In genomic region chr6:15266423-15266996, GRCh38 we compare ENCODE assay signal across 1 cellular context.
TF ChIP-seq lines count a peak whose summit lies in the region.

No MANE protein-coding gene starts in this region.

TF ChIP-seq in HepG2, 621 proteins besides CTCF, POLR2A, EP300 and RAD21 (continued from another document and continues in another):
- TF ChIP-seq, protein P1, sequence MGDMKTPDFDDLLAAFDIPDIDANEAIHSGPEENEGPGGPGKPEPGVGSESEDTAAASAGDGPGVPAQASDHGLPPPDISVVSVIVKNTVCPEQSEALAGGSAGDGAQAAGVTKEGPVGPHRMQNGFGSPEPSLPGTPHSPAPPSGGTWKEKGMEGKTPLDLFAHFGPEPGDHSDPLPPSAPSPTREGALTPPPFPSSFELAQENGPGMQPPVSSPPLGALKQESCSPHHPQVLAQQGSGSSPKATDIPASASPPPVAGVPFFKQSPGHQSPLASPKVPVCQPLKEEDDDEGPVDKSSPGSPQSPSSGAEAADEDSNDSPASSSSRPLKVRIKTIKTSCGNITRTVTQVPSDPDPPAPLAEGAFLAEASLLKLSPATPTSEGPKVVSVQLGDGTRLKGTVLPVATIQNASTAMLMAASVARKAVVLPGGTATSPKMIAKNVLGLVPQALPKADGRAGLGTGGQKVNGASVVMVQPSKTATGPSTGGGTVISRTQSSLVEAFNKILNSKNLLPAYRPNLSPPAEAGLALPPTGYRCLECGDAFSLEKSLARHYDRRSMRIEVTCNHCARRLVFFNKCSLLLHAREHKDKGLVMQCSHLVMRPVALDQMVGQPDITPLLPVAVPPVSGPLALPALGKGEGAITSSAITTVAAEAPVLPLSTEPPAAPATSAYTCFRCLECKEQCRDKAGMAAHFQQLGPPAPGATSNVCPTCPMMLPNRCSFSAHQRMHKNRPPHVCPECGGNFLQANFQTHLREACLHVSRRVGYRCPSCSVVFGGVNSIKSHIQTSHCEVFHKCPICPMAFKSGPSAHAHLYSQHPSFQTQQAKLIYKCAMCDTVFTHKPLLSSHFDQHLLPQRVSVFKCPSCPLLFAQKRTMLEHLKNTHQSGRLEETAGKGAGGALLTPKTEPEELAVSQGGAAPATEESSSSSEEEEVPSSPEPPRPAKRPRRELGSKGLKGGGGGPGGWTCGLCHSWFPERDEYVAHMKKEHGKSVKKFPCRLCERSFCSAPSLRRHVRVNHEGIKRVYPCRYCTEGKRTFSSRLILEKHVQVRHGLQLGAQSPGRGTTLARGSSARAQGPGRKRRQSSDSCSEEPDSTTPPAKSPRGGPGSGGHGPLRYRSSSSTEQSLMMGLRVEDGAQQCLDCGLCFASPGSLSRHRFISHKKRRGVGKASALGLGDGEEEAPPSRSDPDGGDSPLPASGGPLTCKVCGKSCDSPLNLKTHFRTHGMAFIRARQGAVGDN (CRISPR knock-in tag; IDR thresholded peaks at IDR 0.05), result no peak
- TF ChIP-seq ZNF225 (CRISPR knock-in tag; IDR thresholded peaks at IDR 0.05) (no peak), ARID3A (IDR thresholded peaks at IDR 0.05; ENCODE audit: low read depth, low read length) (peak; percentile 43; the same call in 1 of the 2 replicates), ZNF674 (CRISPR knock-in tag; IDR thresholded peaks at IDR 0.05; ENCODE audit: low read depth) (no peak), ZBTB21 (CRISPR knock-in tag; IDR thresholded peaks at IDR 0.05) (no peak), ZNF431 (CRISPR knock-in tag; IDR thresholded peaks at IDR 0.05; ENCODE audit: borderline replicate concordance, low read depth) (no peak), CREM (IDR thresholded peaks at IDR 0.05) (peak; percentile 29; the same call in 1 of the 2 replicates), CREM (CRISPR knock-in tag; IDR thresholded peaks at IDR 0.05) (no peak), TFE3 (CRISPR knock-in tag; IDR thresholded peaks at IDR 0.05) (0 out of 2 replicates have a peak, but pooled peaks have one; percentile 41), POLR2AphosphoS5 (IDR thresholded peaks at IDR 0.05; ENCODE audit: low read depth, low read length) (no peak), ZNF790 (CRISPR knock-in tag; IDR thresholded peaks at IDR 0.05; ENCODE audit: borderline replicate concordance) (no peak), ERF (CRISPR knock-in tag; IDR thresholded peaks at IDR 0.05) (no peak), SMYD3 (CRISPR knock-in tag; IDR thresholded peaks at IDR 0.05) (no peak), ZNF878 (CRISPR knock-in tag; IDR thresholded peaks at IDR 0.05) (0 out of 2 replicates have a peak, but pooled peaks have one; percentile 43), NCOA1 (CRISPR knock-in tag; IDR thresholded peaks at IDR 0.05) (no peak), ZNF138 (CRISPR knock-in tag; IDR thresholded peaks at IDR 0.05; ENCODE audit: low read depth) (no peak), HOXA7 (CRISPR knock-in tag; IDR thresholded peaks at IDR 0.05) (no peak), HDAC1 (CRISPR knock-in tag; IDR thresholded peaks at IDR 0.05) (no peak; the same call in 1 of the 2 replicates), ZNF614 (CRISPR knock-in tag; IDR thresholded peaks at IDR 0.05; ENCODE audit: borderline replicate concordance) (peak; percentile 49; the same call in 1 of the 2 replicates), ZNF263 (CRISPR knock-in tag; IDR thresholded peaks at IDR 0.05) (no peak), ZMAT3 (CRISPR knock-in tag; conservative IDR thresholded peaks at IDR 0.05) (0 out of 2 replicates have a peak, but pooled peaks have one; percentile 45), KLF16 (CRISPR knock-in tag; IDR thresholded peaks at IDR 0.05) (0 out of 4 replicates have a peak, but pooled peaks of 1 of the 2 experiments have one; percentile 37), ZSCAN20 (CRISPR knock-in tag; IDR thresholded peaks at IDR 0.05; ENCODE audit: borderline replicate concordance) (no peak), NCOA5 (CRISPR knock-in tag; IDR thresholded peaks at IDR 0.05) (no peak), ZNF780A (CRISPR knock-in tag; IDR thresholded peaks at IDR 0.05) (no peak), ZMYM3 (CRISPR knock-in tag; IDR thresholded peaks at IDR 0.05) (peak; percentile 39; the same call in 1 of the 2 replicates), ZNF12 (CRISPR knock-in tag; IDR thresholded peaks at IDR 0.05) (peak; percentile 95), TCF12 (IDR thresholded peaks at IDR 0.05) (no peak), TCF12 (CRISPR knock-in tag; IDR thresholded peaks at IDR 0.05) (no peak), MXD4 (CRISPR knock-in tag; IDR thresholded peaks at IDR 0.05) (no peak), ZFY (CRISPR knock-in tag; IDR thresholded peaks at IDR 0.05) (no peak), NFE2L2 (IDR thresholded peaks at IDR 0.05; ENCODE audit: low read length) (no peak), EZH2 (conservative IDR thresholded peaks at IDR 0.05; ENCODE audit: low read depth, low read length) (no peak), PAX8 (CRISPR knock-in tag; IDR thresholded peaks at IDR 0.05; ENCODE audit: borderline replicate concordance) (no peak), NCOA2 (CRISPR knock-in tag; IDR thresholded peaks at IDR 0.05) (no peak; the same call in 1 of the 2 replicates), LCORL (IDR thresholded peaks at IDR 0.05) (peak; percentile 62; the same call in 1 of the 2 replicates), LCORL (CRISPR knock-in tag; IDR thresholded peaks at IDR 0.05) (peak; percentile 49; the same call in 1 of the 2 replicates), JUN (CRISPR knock-in tag; IDR thresholded peaks at IDR 0.05) (no peak), ZNF331 (CRISPR knock-in tag; IDR thresholded peaks at IDR 0.05) (no peak), RXRA (CRISPR knock-in tag; IDR thresholded peaks at IDR 0.05) (peak; percentile 91), FOXK1 (CRISPR knock-in tag; IDR thresholded peaks at IDR 0.05; ENCODE audit: borderline replicate concordance, low read depth) (peak; percentile 40; the same call in 1 of the 2 replicates), MED13 (CRISPR knock-in tag; IDR thresholded peaks at IDR 0.05) (no peak), ZNF775 (CRISPR knock-in tag; IDR thresholded peaks at IDR 0.05; ENCODE audit: borderline replicate concordance) (no peak), YY1 (IDR thresholded peaks at IDR 0.05; ENCODE audit: insufficient read depth, insufficient replicate concordance, low read depth, low read length) (peak; percentile 34), ZNF672 (CRISPR knock-in tag; IDR thresholded peaks at IDR 0.05) (no peak)
- TF ChIP-seq, protein P2, sequence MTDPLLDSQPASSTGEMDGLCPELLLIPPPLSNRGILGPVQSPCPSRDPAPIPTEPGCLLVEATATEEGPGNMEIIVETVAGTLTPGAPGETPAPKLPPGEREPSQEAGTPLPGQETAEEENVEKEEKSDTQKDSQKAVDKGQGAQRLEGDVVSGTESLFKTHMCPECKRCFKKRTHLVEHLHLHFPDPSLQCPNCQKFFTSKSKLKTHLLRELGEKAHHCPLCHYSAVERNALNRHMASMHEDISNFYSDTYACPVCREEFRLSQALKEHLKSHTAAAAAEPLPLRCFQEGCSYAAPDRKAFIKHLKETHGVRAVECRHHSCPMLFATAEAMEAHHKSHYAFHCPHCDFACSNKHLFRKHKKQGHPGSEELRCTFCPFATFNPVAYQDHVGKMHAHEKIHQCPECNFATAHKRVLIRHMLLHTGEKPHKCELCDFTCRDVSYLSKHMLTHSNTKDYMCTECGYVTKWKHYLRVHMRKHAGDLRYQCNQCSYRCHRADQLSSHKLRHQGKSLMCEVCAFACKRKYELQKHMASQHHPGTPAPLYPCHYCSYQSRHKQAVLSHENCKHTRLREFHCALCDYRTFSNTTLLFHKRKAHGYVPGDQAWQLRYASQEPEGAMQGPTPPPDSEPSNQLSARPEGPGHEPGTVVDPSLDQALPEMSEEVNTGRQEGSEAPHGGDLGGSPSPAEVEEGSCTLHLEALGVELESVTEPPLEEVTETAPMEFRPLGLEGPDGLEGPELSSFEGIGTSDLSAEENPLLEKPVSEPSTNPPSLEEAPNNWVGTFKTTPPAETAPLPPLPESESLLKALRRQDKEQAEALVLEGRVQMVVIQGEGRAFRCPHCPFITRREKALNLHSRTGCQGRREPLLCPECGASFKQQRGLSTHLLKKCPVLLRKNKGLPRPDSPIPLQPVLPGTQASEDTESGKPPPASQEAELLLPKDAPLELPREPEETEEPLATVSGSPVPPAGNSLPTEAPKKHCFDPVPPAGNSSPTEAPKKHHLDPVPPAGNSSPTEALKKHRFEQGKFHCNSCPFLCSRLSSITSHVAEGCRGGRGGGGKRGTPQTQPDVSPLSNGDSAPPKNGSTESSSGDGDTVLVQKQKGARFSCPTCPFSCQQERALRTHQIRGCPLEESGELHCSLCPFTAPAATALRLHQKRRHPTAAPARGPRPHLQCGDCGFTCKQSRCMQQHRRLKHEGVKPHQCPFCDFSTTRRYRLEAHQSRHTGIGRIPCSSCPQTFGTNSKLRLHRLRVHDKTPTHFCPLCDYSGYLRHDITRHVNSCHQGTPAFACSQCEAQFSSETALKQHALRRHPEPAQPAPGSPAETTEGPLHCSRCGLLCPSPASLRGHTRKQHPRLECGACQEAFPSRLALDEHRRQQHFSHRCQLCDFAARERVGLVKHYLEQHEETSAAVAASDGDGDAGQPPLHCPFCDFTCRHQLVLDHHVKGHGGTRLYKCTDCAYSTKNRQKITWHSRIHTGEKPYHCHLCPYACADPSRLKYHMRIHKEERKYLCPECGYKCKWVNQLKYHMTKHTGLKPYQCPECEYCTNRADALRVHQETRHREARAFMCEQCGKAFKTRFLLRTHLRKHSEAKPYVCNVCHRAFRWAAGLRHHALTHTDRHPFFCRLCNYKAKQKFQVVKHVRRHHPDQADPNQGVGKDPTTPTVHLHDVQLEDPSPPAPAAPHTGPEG (CRISPR knock-in tag; IDR thresholded peaks at IDR 0.05), result no peak; the same call in 1 of the 2 replicates
- TF ChIP-seq, protein P3, sequence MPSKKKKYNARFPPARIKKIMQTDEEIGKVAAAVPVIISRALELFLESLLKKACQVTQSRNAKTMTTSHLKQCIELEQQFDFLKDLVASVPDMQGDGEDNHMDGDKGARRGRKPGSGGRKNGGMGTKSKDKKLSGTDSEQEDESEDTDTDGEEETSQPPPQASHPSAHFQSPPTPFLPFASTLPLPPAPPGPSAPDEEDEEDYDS (CRISPR knock-in tag; IDR thresholded peaks at IDR 0.05), result no peak; the same call in 1 of the 2 replicates
- TF ChIP-seq, protein P4, sequence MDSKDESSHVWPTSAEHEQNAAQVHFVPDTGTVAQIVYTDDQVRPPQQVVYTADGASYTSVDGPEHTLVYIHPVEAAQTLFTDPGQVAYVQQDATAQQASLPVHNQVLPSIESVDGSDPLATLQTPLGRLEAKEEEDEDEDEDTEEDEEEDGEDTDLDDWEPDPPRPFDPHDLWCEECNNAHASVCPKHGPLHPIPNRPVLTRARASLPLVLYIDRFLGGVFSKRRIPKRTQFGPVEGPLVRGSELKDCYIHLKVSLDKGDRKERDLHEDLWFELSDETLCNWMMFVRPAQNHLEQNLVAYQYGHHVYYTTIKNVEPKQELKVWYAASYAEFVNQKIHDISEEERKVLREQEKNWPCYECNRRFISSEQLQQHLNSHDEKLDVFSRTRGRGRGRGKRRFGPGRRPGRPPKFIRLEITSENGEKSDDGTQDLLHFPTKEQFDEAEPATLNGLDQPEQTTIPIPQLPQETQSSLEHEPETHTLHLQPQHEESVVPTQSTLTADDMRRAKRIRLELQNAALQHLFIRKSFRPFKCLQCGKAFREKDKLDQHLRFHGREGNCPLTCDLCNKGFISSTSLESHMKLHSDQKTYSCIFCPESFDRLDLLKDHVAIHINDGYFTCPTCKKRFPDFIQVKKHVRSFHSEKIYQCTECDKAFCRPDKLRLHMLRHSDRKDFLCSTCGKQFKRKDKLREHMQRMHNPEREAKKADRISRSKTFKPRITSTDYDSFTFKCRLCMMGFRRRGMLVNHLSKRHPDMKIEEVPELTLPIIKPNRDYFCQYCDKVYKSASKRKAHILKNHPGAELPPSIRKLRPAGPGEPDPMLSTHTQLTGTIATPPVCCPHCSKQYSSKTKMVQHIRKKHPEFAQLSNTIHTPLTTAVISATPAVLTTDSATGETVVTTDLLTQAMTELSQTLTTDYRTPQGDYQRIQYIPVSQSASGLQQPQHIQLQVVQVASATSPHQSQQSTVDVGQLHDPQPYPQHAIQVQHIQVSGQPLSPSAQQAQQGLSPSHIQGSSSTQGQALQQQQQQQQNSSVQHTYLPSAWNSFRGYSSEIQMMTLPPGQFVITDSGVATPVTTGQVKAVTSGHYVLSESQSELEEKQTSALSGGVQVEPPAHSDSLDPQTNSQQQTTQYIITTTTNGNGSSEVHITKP (CRISPR knock-in tag; IDR thresholded peaks at IDR 0.05; ENCODE audit: low read depth), result no peak
- TF ChIP-seq, protein P5, sequence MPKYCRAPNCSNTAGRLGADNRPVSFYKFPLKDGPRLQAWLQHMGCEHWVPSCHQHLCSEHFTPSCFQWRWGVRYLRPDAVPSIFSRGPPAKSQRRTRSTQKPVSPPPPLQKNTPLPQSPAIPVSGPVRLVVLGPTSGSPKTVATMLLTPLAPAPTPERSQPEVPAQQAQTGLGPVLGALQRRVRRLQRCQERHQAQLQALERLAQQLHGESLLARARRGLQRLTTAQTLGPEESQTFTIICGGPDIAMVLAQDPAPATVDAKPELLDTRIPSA (CRISPR knock-in tag; IDR thresholded peaks at IDR 0.05; ENCODE audit: borderline replicate concordance), result no peak
- TF ChIP-seq, protein P6, sequence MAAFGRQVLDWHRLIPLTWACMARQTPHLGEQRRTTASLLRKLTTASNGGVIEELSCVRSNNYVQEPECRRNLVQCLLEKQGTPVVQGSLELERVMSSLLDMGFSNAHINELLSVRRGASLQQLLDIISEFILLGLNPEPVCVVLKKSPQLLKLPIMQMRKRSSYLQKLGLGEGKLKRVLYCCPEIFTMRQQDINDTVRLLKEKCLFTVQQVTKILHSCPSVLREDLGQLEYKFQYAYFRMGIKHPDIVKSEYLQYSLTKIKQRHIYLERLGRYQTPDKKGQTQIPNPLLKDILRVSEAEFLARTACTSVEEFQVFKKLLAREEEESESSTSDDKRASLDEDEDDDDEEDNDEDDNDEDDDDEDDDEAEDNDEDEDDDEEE (CRISPR knock-in tag; IDR thresholded peaks at IDR 0.05), result 0 out of 2 replicates have a peak, but pooled peaks have one; percentile 46
